Comparison of ENCODE assay signal across 22 cellular contexts in genomic region chr19:21704320-21704719, GRCh38.
DNase-seq lines count a peak whose midpoint lies in the region; ATAC-seq, FAIRE-seq and TF ChIP-seq lines count a peak whose summit lies in the region.
"Had no signal": no experiment of that assay in that cellular context is flagged by ENCODE, and none has a peak within 500 bp of the region (broad histone marks: within the 10 kb centered on the region; RNA-seq: fewer than 3 reads in every experiment).

No MANE protein-coding gene starts in this region.

- no peaks in the 10 kb centered on the region for H4K20me1 ChIP-seq in H1 (replicated peaks in 1 of 2; ENCODE audit: control insufficient read depth in 1 of 2, insufficient read depth in 2 of 2, low read length in 2 of 2)

- H3K4me1 Mint-ChIP-seq in naive thymus-derived CD8-positive, alpha-beta T cell, result no peaks in the 10 kb centered on the region
- H3K4me1 Mint-ChIP-seq: CD4-positive, CD25-positive, alpha-beta regulatory T cell; CD8-positive, alpha-beta memory T cell had no signal

- H2AFZ ChIP-seq in H1 (ENCODE audit: low read length), result no peak overlapping the region
- H2AFZ ChIP-seq: GM23248 had no signal

- H3K27me3 ChIP-seq in H7 (ENCODE audit: control insufficient read depth, insufficient read depth, low read length) (no peaks in the 10 kb centered on the region), HUES48 (ENCODE audit: control insufficient read depth, insufficient read depth, low read length) (no peaks in the 10 kb centered on the region), H1 (replicated peaks in 1 of 4; ENCODE audit: control insufficient read depth in 3 of 4, extremely low read depth in 1 of 4, insufficient read depth in 3 of 4, low read length in 3 of 4) (no peaks in the 10 kb centered on the region), iPS-20b (ENCODE audit: insufficient read depth, low read length) (no peaks in the 10 kb centered on the region)
- H3K27me3 ChIP-seq: BE2C had no signal

- no peak overlapping the region for H3K4me3 Mint-ChIP-seq in naive thymus-derived CD8-positive, alpha-beta T cell
- H3K4me3 Mint-ChIP-seq: CD4-positive, CD25-positive, alpha-beta regulatory T cell; CD8-positive, alpha-beta memory T cell had no signal

- no peak for TF ChIP-seq CTCF in H1 (IDR thresholded peaks at IDR 0.05; ENCODE audit: control extremely low read depth in 1 of 3, insufficient read depth in 1 of 3, low read depth in 1 of 3, low read length in 3 of 3)

- peak in 1 of 2 experiments; percentile 80; a peak in 1 of 3 replicates for TF ChIP-seq EP300 in H1 (IDR thresholded peaks at IDR 0.05; ENCODE audit: borderline replicate concordance in 1 of 2, low read depth in 2 of 2, low read length in 2 of 2)

- WGBS in H1 (ENCODE audit: extremely low coverage in 1 of 2, insufficient coverage in 1 of 2, insufficient read length in 1 of 2, insufficient replicate concordance in 2 of 2, low coverage in 1 of 2, low lambda C conversion rate in 2 of 2, missing lambda C conversion rate in 1 of 2), 2 experiments, result 5% methylated on average over 3 of the region's 3 CpGs; no CpG with 5 or more reads in 1 of the 2 experiments

- H3K4me3 ChIP-seq in H7 (ENCODE audit: insufficient read depth, low read depth, low read length) (no peak overlapping the region), HUES48 (ENCODE audit: low read depth, low read length) (peak overlapping the region; percentile 45; the same call in 1 of the 2 replicates), H1 (ENCODE audit: extremely low read depth in 1 of 4, insufficient read depth in 2 of 4, low read depth in 3 of 4, low read length in 4 of 4) (peak overlapping the region in 1 of 4 experiments; percentile 43; a peak in 1 of 8 replicates), iPS-20b (ENCODE audit: low read length) (peak overlapping the region; percentile 47; the same call in 1 of the 2 replicates)
- H3K4me3 ChIP-seq: GM12878, GM23248, HAP-1 had no signal

- H3K79me1 ChIP-seq in H1 (ENCODE audit: low read depth, low read length), result no peaks in the 10 kb centered on the region

- peak; percentile 48 for DNase-seq in H7
- DNase-seq in H1 (ENCODE audit: low read depth in 1 of 2, low spot score in 2 of 2), result peak in 1 of 2 experiments; percentile 61
- no peak for DNase-seq in naive thymus-derived CD8-positive, alpha-beta T cell
- DNase-seq in urothelium cell line (ENCODE audit: low spot score), result no peak
- DNase-seq: ACHN; BE2C; C1 segment of cervical spinal cord; CD4-positive, CD25-positive, alpha-beta regulatory T cell; CD8-positive, alpha-beta memory T cell; COR-L47; DMS 273 treated with DMSO at 0.1 percent for 48 hours; DMS53; DND-41; EL; GM23248 had no signal

- H3K56ac ChIP-seq in H1 (replicated peaks; ENCODE audit: insufficient read length, low read depth, low read length), result no peak overlapping the region

- no peaks in the 10 kb centered on the region for H3K27me3 Mint-ChIP-seq in naive thymus-derived CD8-positive, alpha-beta T cell
- H3K27me3 Mint-ChIP-seq: CD4-positive, CD25-positive, alpha-beta regulatory T cell had no signal

- H3K9me3 Mint-ChIP-seq in naive thymus-derived CD8-positive, alpha-beta T cell, result peaks cover 0 to 2% (median 0%) of the 10 kb centered on the region in 9 donors

- H2BK5ac ChIP-seq in H1 (ENCODE audit: low read depth, low read length), result no peak overlapping the region

- H4K8ac ChIP-seq in H1 (ENCODE audit: extremely low read depth, insufficient read depth, low read length), result no peak overlapping the region

- H3K27ac ChIP-seq in HUES48 (ENCODE audit: low read depth, low read length) (peak overlapping the region; percentile 84), H1 (ENCODE audit: low read depth, low read length) (no peak overlapping the region), iPS-20b (ENCODE audit: low read length) (peak overlapping the region; percentile 95)
- H3K27ac ChIP-seq: GM23248 had no signal

- H3K36me3 ChIP-seq in H7 (replicated peaks; ENCODE audit: control insufficient read depth, insufficient read depth, low read length), result no peaks in the 10 kb centered on the region
- no peaks in the 10 kb centered on the region for H3K36me3 ChIP-seq in HUES48 (ENCODE audit: control insufficient read depth, insufficient read depth, low read length)
- H3K36me3 ChIP-seq in H1 (ENCODE audit: control insufficient read depth in 2 of 4, insufficient read depth in 4 of 4, low read length in 3 of 4), result peaks cover 0 to under 1% (median 0%) of the 10 kb centered on the region in 4 experiments; a peak in 1 of 8 replicates
- no peaks in the 10 kb centered on the region for H3K36me3 ChIP-seq in iPS-20b (ENCODE audit: insufficient read depth, low read depth, low read length)
- H3K36me3 ChIP-seq: BE2C, HAP-1 had no signal

- H4K91ac ChIP-seq in H1 (replicated peaks; ENCODE audit: insufficient read length, low read length), result no peak overlapping the region

- FAIRE-seq in H1 (lab: Jason Lieb, UNC) (peak; percentile 99), urothelium cell line (lab: Jason Lieb, UNC) (no peak)
- FAIRE-seq: GM12878, GM19239 had no signal

- peak overlapping the region; percentile 97 for H4K5ac ChIP-seq in H1 (ENCODE audit: insufficient read length, low read depth, low read length)

- no peak overlapping the region for H3K23ac ChIP-seq in H1 (ENCODE audit: insufficient read length)

- peak in 1 of 2 experiments; percentile 18; a peak in 1 of 4 replicates for TF ChIP-seq RAD21 in H1 (IDR thresholded peaks at IDR 0.05 in 1 of 2, conservative IDR thresholded peaks at IDR 0.05 in 1 of 2; ENCODE audit: low read depth in 2 of 2, low read length in 2 of 2)

- H3K4me1 ChIP-seq in HUES48 (ENCODE audit: control insufficient read depth, insufficient read depth, low read length) (peaks cover 32% of the 10 kb centered on the region), H1 (replicated peaks in 1 of 4; ENCODE audit: control insufficient read depth in 3 of 4, insufficient read depth in 4 of 4, low read length in 3 of 4) (peaks cover 2 to 16% (median 7%) of the 10 kb centered on the region in 4 experiments), iPS-20b (ENCODE audit: insufficient read depth, low read length) (peaks cover 16% of the 10 kb centered on the region; the same call in 1 of the 2 replicates)
- H3K4me1 ChIP-seq: BE2C, HAP-1 had no signal

- H3K4me2 ChIP-seq in H1 (ENCODE audit: insufficient read depth in 1 of 2, low read depth in 2 of 2, low read length in 2 of 2), result peak overlapping the region; percentile 55 to 59

- H3K36me3 Mint-ChIP-seq in naive thymus-derived CD8-positive, alpha-beta T cell, result no peaks in the 10 kb centered on the region
- H3K36me3 Mint-ChIP-seq: CD4-positive, CD25-positive, alpha-beta regulatory T cell; CD8-positive, alpha-beta memory T cell had no signal

- H3K14ac ChIP-seq in H1 (ENCODE audit: insufficient read length), result no peak overlapping the region

- H3K79me2 ChIP-seq in H1 (ENCODE audit: control insufficient read depth in 1 of 2, insufficient read depth in 2 of 2, low read length in 2 of 2), result no peaks in the 10 kb centered on the region

- ATAC-seq in activated CD4-positive, CD25-positive, alpha-beta regulatory T cell treated with anti-CD3 and anti-CD28 coated beads, Interleukin-2, amount 50 U/mL, for 24 hours, result no peak
- ATAC-seq in naive thymus-derived CD8-positive, alpha-beta T cell, result no peak
- ATAC-seq in GM21390 (IDR thresholded peaks at IDR 0.05; ENCODE audit: unreplicated experiment), result no peak
- ATAC-seq: GM12878 had no signal

- no peak overlapping the region for H2BK15ac ChIP-seq in H1 (ENCODE audit: low read length)

- H2BK20ac ChIP-seq in H1 (ENCODE audit: low read length), result no peak overlapping the region

- no peak overlapping the region for H3K4ac ChIP-seq in H1 (replicated peaks; ENCODE audit: insufficient read length, low read depth, low read length)

- no peak overlapping the region for H2BK120ac ChIP-seq in H1 (replicated peaks; ENCODE audit: low read depth, low read length)

- CTCF ChIA-PET in H1 (lab: Charles Lee; ENCODE audit: partially characterized antibody), result interaction anchor here (1.8 kb wide), 1 partner anchor 221 kb away, joined by 9 read pairs; no protein-coding TSS in a partner anchor

- H3K9ac ChIP-seq in HUES48 (ENCODE audit: low read depth, low read length) (peak overlapping the region; percentile 59; the same call in 1 of the 2 replicates), H1 (replicated peaks in 1 of 4; ENCODE audit: extremely low read depth in 1 of 4, low read depth in 3 of 4, low read length in 3 of 4) (no peak overlapping the region), iPS-20b (ENCODE audit: low read depth, low read length) (peak overlapping the region; percentile 73; the same call in 1 of the 2 replicates)
- H3K9ac ChIP-seq: GM23248 had no signal

- POLR2A ChIA-PET in H1 (lab: Charles Lee; ENCODE audit: partially characterized antibody), result interaction anchor here (0.5 to 2.2 kb wide), 10 partner anchors 12 to 1549 kb away, joined by 3 to 11 read pairs (median 4); partner anchors contain the start of genes ZNF100 and ZNF43
- POLR2A ChIA-PET in naive thymus-derived CD8-positive, alpha-beta T cell (lab: Charles Lee), result no interaction called here

- no peak overlapping the region for H2AK5ac ChIP-seq in H1 (ENCODE audit: low read depth, low read length)

- peaks cover 22% of the 10 kb centered on the region for H3K9me3 ChIP-seq in HUES48 (ENCODE audit: control insufficient read depth, insufficient read depth, low read length)
- peaks cover 15% of the 10 kb centered on the region in 2 experiments; a peak in 3 of 4 replicates for H3K9me3 ChIP-seq in H1 (ENCODE audit: insufficient read depth in 2 of 2, low read depth in 1 of 2, low read length in 1 of 2)
- H3K9me3 ChIP-seq in iPS-20b (ENCODE audit: insufficient read depth, low read depth, low read length), result peaks cover 13% of the 10 kb centered on the region
- H3K9me3 ChIP-seq: BE2C, HAP-1 had no signal

- no peak overlapping the region for H2BK12ac ChIP-seq in H1 (ENCODE audit: low read depth, low read length)

- no peak overlapping the region for H3K27ac Mint-ChIP-seq in naive thymus-derived CD8-positive, alpha-beta T cell
- H3K27ac Mint-ChIP-seq: CD4-positive, CD25-positive, alpha-beta regulatory T cell; CD8-positive, alpha-beta memory T cell had no signal

- TF ChIP-seq POLR2A in H1 (IDR thresholded peaks at IDR 0.05; ENCODE audit: control extremely low read depth in 1 of 2, low read depth in 2 of 2, low read length in 2 of 2), result no peak

- H3K23me2 ChIP-seq in H1 (ENCODE audit: low read depth, low read length), result no peaks in the 10 kb centered on the region

- no peak overlapping the region; the same call in 1 of the 2 replicates for H3K18ac ChIP-seq in H1 (ENCODE audit: extremely low read depth, low read length)

TF ChIP-seq in H1, 55 proteins besides CTCF, POLR2A, EP300 and RAD21 (continues in another document):
- TF ChIP-seq ATF2 (IDR thresholded peaks at IDR 0.05; ENCODE audit: low read length), result no peak

Comparison
In these comparisons a context has a peak if more than half of its experiments do, and no peak if none do; other contexts are left out.
1. H3K9ac ChIP-seq: peak in HUES48 (single experiment) and iPS-20b (single experiment); none in H1 (0 of 4).